Comparison of ENCODE assay signal across 8 cellular contexts in genomic region chr4:172675232-172675631, GRCh38.
"Had no signal": no experiment of that assay in that cellular context is flagged by ENCODE, and none has a peak within 500 bp of the region (broad histone marks: within the 10 kb centered on the region; RNA-seq: fewer than 3 reads in every experiment).

No MANE protein-coding gene starts in this region.

- DNase-seq: GDM1, GF-D8 had no signal

- H3K4me3 ChIP-seq: GM12878 had no signal

- FAIRE-seq: G401.6, GM12878, GM12891, GM12892, GM18507, GM19239 had no signal

- ATAC-seq: GM12878 had no signal
